1 cellular context compared by ENCODE assay signal in genomic region chr20:49979030-49979832, GRCh38.
TF ChIP-seq lines count a peak whose summit lies in the region.

No MANE protein-coding gene starts in this region.

TF ChIP-seq in GM12878, 131 proteins besides CTCF, POLR2A, EP300 and RAD21 (continued from another document):
- TF ChIP-seq ATF2 (IDR thresholded peaks at IDR 0.05; ENCODE audit: low read length) (no peak), TCF7 (IDR thresholded peaks at IDR 0.05; ENCODE audit: borderline replicate concordance) (no peak), ATF3 (IDR thresholded peaks at IDR 0.05; ENCODE audit: borderline replicate concordance, extremely low read depth, low read depth, low read length) (peak; percentile 29; the same call in 1 of the 2 replicates), ELK1 (IDR thresholded peaks at IDR 0.05; ENCODE audit: low read depth, low read length) (no peak), SMC3 (IDR thresholded peaks at IDR 0.05; ENCODE audit: borderline replicate concordance, low read length) (peak; percentile 97), POU2F2 (IDR thresholded peaks at IDR 0.05; ENCODE audit: borderline replicate concordance, low read depth, low read length) (0 out of 3 replicates have a peak, but pooled peaks have one; percentile 60), GATAD2B (conservative IDR thresholded peaks at IDR 0.05; ENCODE audit: low read depth) (peak; percentile 64; the same call in 1 of the 2 replicates), FOS (IDR thresholded peaks at IDR 0.05; ENCODE audit: borderline replicate concordance, extremely low read depth, insufficient read length) (no peak), BMI1 (IDR thresholded peaks at IDR 0.05; ENCODE audit: borderline replicate concordance) (no peak), BHLHE40 (IDR thresholded peaks at IDR 0.05; ENCODE audit: borderline replicate concordance in 1 of 2, low read depth in 2 of 2, low read length in 1 of 2) (peak; percentile 89 to 93), RELA (IDR thresholded peaks at IDR 0.05; ENCODE audit: borderline replicate concordance, partially characterized antibody) (peak; percentile 45)
TF ChIP-seq in GM12878: peak in this region for 18.
